In the genomic region with DNA sequence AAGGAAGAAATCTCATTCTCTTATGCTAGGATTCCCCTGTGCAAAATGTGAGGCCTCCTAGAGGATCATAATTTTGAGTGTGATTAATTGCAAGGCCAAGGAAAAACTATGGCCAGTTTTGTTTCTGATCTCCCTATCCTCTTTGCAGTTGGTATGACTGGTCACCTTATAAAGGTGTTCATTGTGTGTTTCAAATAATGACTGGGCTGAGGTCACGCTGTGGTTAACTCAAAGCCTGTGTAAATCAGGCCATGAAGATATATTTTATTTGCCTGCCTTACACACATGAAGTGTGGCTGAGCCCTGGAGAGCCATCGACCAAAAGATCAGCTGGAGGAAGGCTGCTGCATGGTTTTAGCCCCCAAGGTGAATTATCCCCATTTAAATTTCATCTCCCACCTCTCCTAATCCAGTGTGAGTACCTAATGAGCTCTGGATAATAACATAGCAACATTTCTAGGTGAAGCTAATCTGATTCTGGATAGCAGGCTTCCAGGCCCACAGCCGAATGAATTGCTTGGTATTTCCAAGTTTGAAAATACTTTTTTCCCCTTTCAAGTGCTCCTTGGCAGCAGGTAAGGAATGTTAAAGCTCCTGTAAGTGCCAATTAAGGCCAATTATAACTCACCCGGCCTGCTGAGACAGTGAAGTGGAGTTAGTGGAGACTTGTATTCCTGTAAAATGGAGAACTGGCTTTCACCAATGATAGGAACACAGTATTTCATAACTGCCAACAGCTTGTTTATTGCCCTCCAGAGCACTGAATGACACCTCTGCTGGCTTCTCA, we compare ENCODE assay signal across 14 cellular contexts. TPM values are rescaled to one million over a fixed set of nuclear protein-coding genes. Genes with fewer than 3 reads are reported as not detected.
DNase-seq lines count a peak whose midpoint lies in the region; ATAC-seq and TF ChIP-seq lines count a peak whose summit lies in the region.
"Had no signal": no experiment of that assay in that cellular context is flagged by ENCODE, and none has a peak within 500 bp of the region (broad histone marks: within the 10 kb centered on the region; RNA-seq: fewer than 3 reads in every experiment).

No MANE protein-coding gene starts in this region.

- DNase-seq in DMS 273 (lab: John Stamatoyannopoulos, UW; ENCODE audit: unreplicated experiment) (peak; percentile 14), DMS 273 treated with DMSO at 0.1 percent for 48 hours (lab: John Stamatoyannopoulos, UW) (no peak), neural progenitor cell (ENCODE audit: low spot score) (peak; percentile 40), cortex of kidney (lab: John Stamatoyannopoulos, UW) (no peak), coronary artery (ENCODE audit: low spot score) (no peak)
- DNase-seq: activated effector memory CD4-positive, alpha-beta T cell treated with anti-CD3 and anti-CD28 coated beads, Interleukin-2, amount 50 U/mL, for 16 hours; NCI-H1694 treated with DMSO at 0.1 percent for 48 hours had no signal

- no peaks in the 10 kb centered on the region for H3K9me3 Mint-ChIP-seq in activated T-helper 17 cell treated with anti-CD3 and anti-CD28 coated beads, Interleukin-2, amount 50 U/mL, for 72 hours
- no peaks in the 10 kb centered on the region for H3K9me3 Mint-ChIP-seq in neural progenitor cell
- H3K9me3 Mint-ChIP-seq: dendritic cell treated with granulocyte-macrophage colony-stimulating factor and Interleukin-4, amounts not matched to agents 40 ng/mL and 50 ng/mL, for 4 days had no signal

- H3K4me3 ChIP-seq in HUES48 (ENCODE audit: low read depth, low read length): no peak overlapping the region
- H3K4me3 ChIP-seq in neural progenitor cell: no peak overlapping the region
- H3K4me3 ChIP-seq in coronary artery: no peak overlapping the region

- peak overlapping the region; percentile 31 for H3K4me3 Mint-ChIP-seq in activated T-helper 17 cell treated with anti-CD3 and anti-CD28 coated beads, Interleukin-2, amount 50 U/mL, for 72 hours
- H3K4me3 Mint-ChIP-seq in neural progenitor cell: no peak overlapping the region
- H3K4me3 Mint-ChIP-seq: dendritic cell treated with granulocyte-macrophage colony-stimulating factor and Interleukin-4, amounts not matched to agents 40 ng/mL and 50 ng/mL, for 4 days had no signal

- peak; percentile 56 for ATAC-seq in activated T-helper 17 cell treated with anti-CD3 and anti-CD28 coated beads, Interleukin-2, amount 50 U/mL, for 72 hours (replicated peaks)
- no peak for ATAC-seq in HG02973 (IDR thresholded peaks at IDR 0.05; ENCODE audit: unreplicated experiment)

- H3K4me1 Mint-ChIP-seq in activated T-helper 17 cell treated with anti-CD3 and anti-CD28 coated beads, Interleukin-2, amount 50 U/mL, for 72 hours: peaks cover 64% of the 10 kb centered on the region
- peaks cover 74% of the 10 kb centered on the region for H3K4me1 Mint-ChIP-seq in neural progenitor cell

- no peaks in the 10 kb centered on the region for H4K20me1 ChIP-seq in neural progenitor cell (ENCODE audit: low read depth)

- TF ChIP-seq CTCF in neural progenitor cell (IDR thresholded peaks at IDR 0.05): no peak
- no peak for TF ChIP-seq CTCF in coronary artery (IDR thresholded peaks at IDR 0.05)

- peaks cover 58% of the 10 kb centered on the region for H3K4me1 ChIP-seq in HUES48 (ENCODE audit: control insufficient read depth, insufficient read depth, low read length)
- H3K4me1 ChIP-seq in neural progenitor cell: peaks cover 79% of the 10 kb centered on the region

- H3K27ac Mint-ChIP-seq in activated T-helper 17 cell treated with anti-CD3 and anti-CD28 coated beads, Interleukin-2, amount 50 U/mL, for 72 hours: peak overlapping the region; percentile 73
- H3K27ac Mint-ChIP-seq in neural progenitor cell: peak overlapping the region; percentile 98
- H3K27ac Mint-ChIP-seq: dendritic cell treated with granulocyte-macrophage colony-stimulating factor and Interleukin-4, amounts not matched to agents 40 ng/mL and 50 ng/mL, for 4 days had no signal

- peaks cover 83% of the 10 kb centered on the region for H3F3A ChIP-seq in neural progenitor cell (ENCODE audit: low read depth)

- H3K36me3 ChIP-seq in HUES48 (ENCODE audit: control insufficient read depth, insufficient read depth, low read length) (no peaks in the 10 kb centered on the region), neural progenitor cell (no peaks in the 10 kb centered on the region)

- H3K27ac ChIP-seq in HUES48 (ENCODE audit: low read depth, low read length) (peak overlapping the region; percentile 53), neural progenitor cell (peak overlapping the region; percentile 67), coronary artery (no peak overlapping the region)
- H3K27ac ChIP-seq: 22Rv1 had no signal

- H3K9ac ChIP-seq in HUES48 (ENCODE audit: low read depth, low read length) (no peak overlapping the region), neural progenitor cell (no peak overlapping the region)

- no peaks in the 10 kb centered on the region for H3K27me3 ChIP-seq in HUES48 (ENCODE audit: control insufficient read depth, insufficient read depth, low read length)
- no peaks in the 10 kb centered on the region for H3K27me3 ChIP-seq in neural progenitor cell

- H3K36me3 Mint-ChIP-seq in activated T-helper 17 cell treated with anti-CD3 and anti-CD28 coated beads, Interleukin-2, amount 50 U/mL, for 72 hours (ENCODE audit: low read depth): no peaks in the 10 kb centered on the region
- no peaks in the 10 kb centered on the region for H3K36me3 Mint-ChIP-seq in neural progenitor cell

- H3K79me2 ChIP-seq in neural progenitor cell (ENCODE audit: low read depth): peaks cover 68% of the 10 kb centered on the region

- H2AFZ ChIP-seq in neural progenitor cell (replicated peaks): no peak overlapping the region

- peak overlapping the region; percentile 91 for H3K4me2 ChIP-seq in neural progenitor cell

- H3K27me3 Mint-ChIP-seq in activated T-helper 17 cell treated with anti-CD3 and anti-CD28 coated beads, Interleukin-2, amount 50 U/mL, for 72 hours: no peaks in the 10 kb centered on the region
- H3K27me3 Mint-ChIP-seq in neural progenitor cell (ENCODE audit: insufficient read depth, low read depth): peaks cover 2% of the 10 kb centered on the region
- H3K27me3 Mint-ChIP-seq: dendritic cell treated with granulocyte-macrophage colony-stimulating factor and Interleukin-4, amounts not matched to agents 40 ng/mL and 50 ng/mL, for 4 days had no signal

- H3K9me3 ChIP-seq in HUES48 (ENCODE audit: control insufficient read depth, insufficient read depth, low read length) (no peaks in the 10 kb centered on the region), neural progenitor cell (ENCODE audit: low read depth) (no peaks in the 10 kb centered on the region)

RNA-seq across cellular contexts. Expression of gene SCAANT1, which starts 52.3 kb away (rescaled TPM):
- 1 to 10 TPM in 1 of 2 donors, not detected in 1; 2.4 TPM for total RNA-seq in activated T-helper 17 cell treated with anti-CD3 and anti-CD28 coated beads, Interleukin-2, amount 50 U/mL, for 72 hours
- total RNA-seq in neural progenitor cell (ENCODE audit: low replicate concordance): not detected in 2 replicates
- total RNA-seq: glomerular endothelial cell, H4 had no signal

RNA-seq across cellular contexts. Expression of gene PSMD6, which starts 58.8 kb away (rescaled TPM):
- total RNA-seq in activated T-helper 17 cell treated with anti-CD3 and anti-CD28 coated beads, Interleukin-2, amount 50 U/mL, for 72 hours: 100 to 1,000 TPM in 1 of 2 donors, 10 to 100 TPM in 1; 79.4 to 113 TPM
- 103 and 141 TPM in 2 replicates for total RNA-seq in neural progenitor cell (ENCODE audit: low replicate concordance)

Comparison
In these comparisons a context has a peak if more than half of its experiments do, and no peak if none do; other contexts are left out.
1. DNase-seq: peak in DMS 273 (single experiment) and neural progenitor cell (single experiment); none in DMS 273 treated with DMSO at 0.1 percent for 48 hours (single experiment), cortex of kidney (single experiment) and coronary artery (single experiment).
2. H3K27ac ChIP-seq: peak in HUES48 (single experiment) and neural progenitor cell (single experiment); none in coronary artery (0 of 2).